In the genomic region with DNA sequence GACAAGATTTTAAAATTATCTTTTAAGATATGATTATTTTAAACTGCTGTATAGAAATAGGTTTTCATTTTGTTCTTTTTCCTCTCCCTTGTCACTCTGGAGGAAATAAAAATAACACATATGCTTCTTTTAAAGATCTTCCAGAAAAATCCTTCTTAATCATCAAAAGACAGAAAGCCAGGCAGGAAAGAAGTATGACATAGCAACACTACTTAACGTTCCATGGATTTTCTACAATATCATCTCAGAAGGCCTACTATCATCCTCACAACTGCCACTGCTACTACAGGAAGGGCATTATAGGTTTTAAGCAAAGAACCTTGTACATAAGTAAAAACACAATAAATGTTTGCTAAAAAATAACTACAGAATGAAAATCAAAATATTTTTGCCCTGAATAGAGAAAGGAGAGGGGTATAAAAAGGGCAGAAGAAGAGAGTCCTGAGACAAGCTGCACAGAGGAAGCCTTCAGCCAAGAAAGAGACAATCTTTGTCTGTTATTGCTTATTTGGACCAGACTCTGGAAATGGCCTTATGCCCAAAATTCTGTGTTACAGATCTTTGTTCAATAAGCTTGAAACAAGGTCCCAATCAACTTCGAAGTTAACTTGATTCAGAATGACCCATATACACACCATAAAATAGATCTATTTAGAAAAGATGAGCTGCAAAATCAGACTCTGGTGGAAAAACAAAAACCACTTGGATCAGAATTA, we compare ENCODE assay signal across 15 cellular contexts.
DNase-seq lines count a peak whose midpoint lies in the region; ATAC-seq, FAIRE-seq and TF ChIP-seq lines count a peak whose summit lies in the region.
"Had no signal": no experiment of that assay in that cellular context is flagged by ENCODE, and none has a peak within 500 bp of the region (broad histone marks: within the 10 kb centered on the region; RNA-seq: fewer than 3 reads in every experiment).

No MANE protein-coding gene starts in this region.

- 32 to 37% methylated on average over 2 of the region's 2 CpGs for WGBS in pancreas, 2 donors

- H3K27ac ChIP-seq in pancreas (no peak overlapping the region), PC-9 (no peak overlapping the region)
- H3K27ac ChIP-seq: thoracic aorta had no signal

- ATAC-seq in natural killer cell (no peak), pancreas (no peak)
- no peak for ATAC-seq in natural killer cell treated with Interleukin-12 subunit alpha and Interleukin-12 subunit beta and Interleukin-15 and Interleukin-18, amount 100 ng/mL, for 72 hours

- H3K4me3 Mint-ChIP-seq in natural killer cell = no peak overlapping the region
- no peak overlapping the region for H3K4me3 Mint-ChIP-seq in natural killer cell treated with Interleukin-12 subunit alpha and Interleukin-12 subunit beta and Interleukin-15 and Interleukin-18, amount 100 ng/mL, for 72 hours
- H3K4me3 Mint-ChIP-seq: activated naive CD8-positive, alpha-beta T cell treated with anti-CD3 and anti-CD28 coated beads for 36 hours had no signal

- no peak overlapping the region for H2AFZ ChIP-seq in PC-9

- DNase-seq in natural killer cell (no peak), cerebellar cortex (ENCODE audit: low spot score) (peak; percentile 66), midbrain (lab: John Stamatoyannopoulos, UW) (peak; percentile 56), NCI-H748 (lab: John Stamatoyannopoulos, UW; ENCODE audit: unreplicated experiment) (no peak), DMS79 treated with DMSO at 0.1 percent for 48 hours (lab: John Stamatoyannopoulos, UW) (no peak), pancreas (no peak), PC-9 (no peak)
- DNase-seq in natural killer cell treated with Interleukin-12 subunit alpha and Interleukin-12 subunit beta and Interleukin-15 and Interleukin-18, amount 100 ng/mL, for 72 hours (ENCODE audit: low spot score) = no peak
- DNase-seq: activated CD8-positive, alpha-beta memory T cell treated with anti-CD3 and anti-CD28 coated beads, Interleukin-2, amount 50 U/mL, for 48 hours; activated naive CD8-positive, alpha-beta T cell treated with anti-CD3 and anti-CD28 coated beads for 36 hours; glutamatergic neuron; NCI-H1694 treated with DMSO at 0.1 percent for 48 hours; NCI-H526 treated with DMSO at 0.1 percent for 48 hours; retina had no signal

- no TSS peak for BruUV-seq in PC-9 (replicated peaks; lab: Mats Ljungman, UMichigan)

- H3K9me3 Mint-ChIP-seq in natural killer cell = peaks cover 0 to 6% of the 10 kb centered on the region in 2 donors
- H3K9me3 Mint-ChIP-seq in natural killer cell treated with Interleukin-12 subunit alpha and Interleukin-12 subunit beta and Interleukin-15 and Interleukin-18, amount 100 ng/mL, for 72 hours = no peaks in the 10 kb centered on the region

- H3K27me3 ChIP-seq in pancreas = no peaks in the 10 kb centered on the region
- no peaks in the 10 kb centered on the region for H3K27me3 ChIP-seq in PC-9 (ENCODE audit: insufficient read depth, low read depth)

- H3K79me2 ChIP-seq in PC-9 (ENCODE audit: low read depth) = no peaks in the 10 kb centered on the region

- H3K4me2 ChIP-seq in PC-9 = no peak overlapping the region

- H3K27ac Mint-ChIP-seq in natural killer cell = peak overlapping the region; percentile 34 to 67
- H3K27ac Mint-ChIP-seq in natural killer cell treated with Interleukin-12 subunit alpha and Interleukin-12 subunit beta and Interleukin-15 and Interleukin-18, amount 100 ng/mL, for 72 hours = peak overlapping the region in 1 of 2 donors; percentile 4
- H3K27ac Mint-ChIP-seq: activated naive CD8-positive, alpha-beta T cell treated with anti-CD3 and anti-CD28 coated beads for 36 hours had no signal

- no peaks in the 10 kb centered on the region for H3K9me2 ChIP-seq in PC-9 (ENCODE audit: insufficient read depth)

- POLR2A ChIA-PET in PC-9 (lab: Charles Lee; ENCODE audit: unreplicated experiment) = no interaction called here

- no peaks in the 10 kb centered on the region for H3K27me3 Mint-ChIP-seq in natural killer cell (ENCODE audit: low read depth in 2 of 2)
- H3K27me3 Mint-ChIP-seq in natural killer cell treated with Interleukin-12 subunit alpha and Interleukin-12 subunit beta and Interleukin-15 and Interleukin-18, amount 100 ng/mL, for 72 hours = no peaks in the 10 kb centered on the region
- H3K27me3 Mint-ChIP-seq: activated naive CD8-positive, alpha-beta T cell treated with anti-CD3 and anti-CD28 coated beads for 36 hours had no signal

- H3K9me3 ChIP-seq in pancreas (no peaks in the 10 kb centered on the region), PC-9 (ENCODE audit: insufficient read depth, low read depth) (no peaks in the 10 kb centered on the region)

- no peaks in the 10 kb centered on the region for H3K36me3 Mint-ChIP-seq in natural killer cell
- peaks cover 5% of the 10 kb centered on the region for H3K36me3 Mint-ChIP-seq in natural killer cell treated with Interleukin-12 subunit alpha and Interleukin-12 subunit beta and Interleukin-15 and Interleukin-18, amount 100 ng/mL, for 72 hours

- H3K4me1 ChIP-seq in pancreas = peaks cover 0 to 7% (median 0%) of the 10 kb centered on the region in 3 donors
- H3K4me1 ChIP-seq in PC-9 (replicated peaks; ENCODE audit: insufficient read depth) = no peaks in the 10 kb centered on the region

- TF ChIP-seq CTCF in natural killer cell (IDR thresholded peaks at IDR 0.05) (no peak), pancreas (IDR thresholded peaks at IDR 0.05) (no peak), PC-9 (conservative IDR thresholded peaks at IDR 0.05) (no peak)

- CTCF ChIA-PET in PC-9 (lab: Charles Lee) = no interaction called here

- H3K4me3 ChIP-seq in pancreas = no peak overlapping the region
- no peak overlapping the region for H3K4me3 ChIP-seq in PC-9
- H3K4me3 ChIP-seq: thoracic aorta had no signal

- H3K4me1 Mint-ChIP-seq in natural killer cell = peaks cover 68 to 69% of the 10 kb centered on the region in 2 donors
- peaks cover 43 to 62% of the 10 kb centered on the region in 2 donors for H3K4me1 Mint-ChIP-seq in natural killer cell treated with Interleukin-12 subunit alpha and Interleukin-12 subunit beta and Interleukin-15 and Interleukin-18, amount 100 ng/mL, for 72 hours (ENCODE audit: low read depth in 2 of 2)

- no peaks in the 10 kb centered on the region; the same call in none of the 2 replicates for H4K20me1 ChIP-seq in PC-9 (ENCODE audit: insufficient read depth)

- H3F3A ChIP-seq in PC-9 (ENCODE audit: insufficient read depth, low read depth) = no peaks in the 10 kb centered on the region

- FAIRE-seq in pancreas (lab: Jason Lieb, UNC) = no peak

- intact Hi-C loops in natural killer cell (cut with micrococcal nuclease) (no loop called here), pancreas (cut with DNase I) (no loop called here), PC-9 (cut with micrococcal nuclease; ENCODE audit: unreplicated experiment) (no loop called here)

- H3K36me3 ChIP-seq in pancreas (no peaks in the 10 kb centered on the region), PC-9 (ENCODE audit: low read depth) (no peaks in the 10 kb centered on the region)
- H3K36me3 ChIP-seq: thoracic aorta had no signal

Comparison
In these comparisons a context has a peak if more than half of its experiments do, and no peak if none do; other contexts are left out.
1. DNase-seq: peak in cerebellar cortex (single experiment) and midbrain (single experiment); none in natural killer cell (single experiment), natural killer cell treated with Interleukin-12 subunit alpha and Interleukin-12 subunit beta and Interleukin-15 and Interleukin-18, amount 100 ng/mL, for 72 hours (single experiment), NCI-H748 (single experiment), DMS79 treated with DMSO at 0.1 percent for 48 hours (single experiment), pancreas (0 of 6) and PC-9 (0 of 2).